ENCODE assay signal across 1 cellular context in genomic region chr17:45009676-45010467, GRCh38.
A peak's percentile ranks its signal among the peaks of the same experiment; 100 is the strongest.
TF ChIP-seq lines count a peak whose summit lies in the region.

No MANE protein-coding gene starts in this region.

TF ChIP-seq in K562, 482 proteins besides CTCF, POLR2A, EP300 and RAD21:
- TF ChIP-seq TBL1XR1 (IDR thresholded peaks at IDR 0.05; ENCODE audit: low read length in 2 of 2) (no peak), DACH1 (IDR thresholded peaks at IDR 0.05; ENCODE audit: partially characterized antibody) (peak; percentile 33), SMAD1 (IDR thresholded peaks at IDR 0.05; ENCODE audit: low read depth, low read length, partially characterized antibody) (peak; percentile 43), NFIC (IDR thresholded peaks at IDR 0.05) (peak; percentile 98), ZNF780A (CRISPR knock-in tag; IDR thresholded peaks at IDR 0.05) (no peak), NFIX (CRISPR knock-in tag; IDR thresholded peaks at IDR 0.05; ENCODE audit: low read depth) (peak; percentile 83)
TF ChIP-seq in K562: peak in this region for 4.
